In genomic region chr4:31667701-31668100, GRCh38 we compare ENCODE assay signal across 21 cellular contexts.
"Had no signal": no experiment of that assay in that cellular context is flagged by ENCODE, and none has a peak within 500 bp of the region (broad histone marks: within the 10 kb centered on the region; RNA-seq: fewer than 3 reads in every experiment).

No MANE protein-coding gene starts in this region.

- H3K4me3 ChIP-seq: MG63, SJSA1, SK-N-MC had no signal

- DNase-seq: Karpas-422, KG1, MG63, NCI-H1092 treated with DMSO at 0.1 percent for 48 hours, NCI-H1436, NCI-H187, NCI-H2029, NCI-H2081 treated with DMSO at 0.1 percent for 48 hours, NCI-H2171, NCI-H226, NCI-H446, NCI-H510A, NCI-H524 treated with DMSO at 0.1 percent for 48 hours, NCI-H69, NCI-H774, Right ventricle myocardium superior, RPMI8226, SIG-M5 had no signal

- H3K27ac ChIP-seq: HL-60, SJSA1, SK-N-MC had no signal

- H3K4me1 ChIP-seq: SJSA1 had no signal

- H3K27me3 ChIP-seq: MG63, SJSA1 had no signal

- H3K9me3 ChIP-seq: MG63, SJSA1 had no signal

- H3K36me3 ChIP-seq: MG63, SJSA1 had no signal
